In the genomic region with DNA sequence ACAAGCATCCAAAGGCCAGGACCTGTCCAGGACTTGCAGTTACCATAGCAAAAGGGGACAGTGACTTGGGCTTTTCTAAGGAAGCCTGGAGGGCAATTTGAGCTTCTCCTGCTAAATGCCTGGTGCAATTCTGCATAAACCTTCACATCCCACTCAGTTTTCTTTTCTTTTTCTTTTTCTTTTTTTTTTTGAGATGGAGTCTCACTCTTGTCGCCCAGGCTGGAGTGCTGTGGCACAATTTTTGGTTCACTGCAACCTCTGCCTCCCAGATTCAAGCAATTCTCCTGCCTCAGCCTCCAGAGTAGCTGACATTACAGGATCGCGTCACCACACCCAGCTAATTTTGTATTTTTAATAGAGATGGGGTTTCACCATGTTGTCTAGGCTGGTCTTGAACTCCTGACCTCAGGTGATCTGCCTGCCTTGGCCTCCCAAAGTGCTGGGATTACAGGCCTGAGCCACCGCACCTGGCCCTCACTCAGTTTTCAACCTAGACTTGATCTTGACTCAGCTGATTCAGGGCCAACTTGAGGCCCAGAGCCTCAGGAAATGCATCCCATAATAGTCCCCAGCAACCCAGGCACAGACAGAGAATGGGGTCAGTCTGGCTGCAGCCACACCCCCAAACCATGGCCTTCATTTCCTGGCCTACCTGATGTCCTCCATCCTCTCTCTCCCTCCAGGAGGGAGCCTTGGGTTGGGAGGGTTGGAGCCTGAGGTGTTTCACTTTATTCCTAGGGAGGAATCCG, we compare ENCODE assay signal across 11 cellular contexts. TPM values are rescaled to one million over a fixed set of nuclear protein-coding genes. Genes with fewer than 3 reads are reported as not detected.
A peak's percentile ranks its signal among the peaks of the same experiment; 100 is the strongest.
DNase-seq lines count a peak whose midpoint lies in the region; ATAC-seq and TF ChIP-seq lines count a peak whose summit lies in the region.
"Not testable (repeated sequence)": the region's sequence is repeated elsewhere in the genome, so short reads cannot be mapped to it uniquely, and the experiment has no call there.
"Had no signal": no experiment of that assay in that cellular context is flagged by ENCODE, and none has a peak within 500 bp of the region (broad histone marks: within the 10 kb centered on the region; RNA-seq: fewer than 3 reads in every experiment).

No MANE protein-coding gene starts in this region.

- not testable (repeated sequence) for H3K9ac ChIP-seq in SK-N-SH; colonic mucosa (ENCODE audit: low read depth in 2 of 2, low read length in 2 of 2)

- not testable (repeated sequence) for TF ChIP-seq EP300 in SK-N-SH (IDR thresholded peaks at IDR 0.05; ENCODE audit: borderline replicate concordance in 1 of 2, low read depth in 1 of 2, low read length in 1 of 2)

- H3K9me3 ChIP-seq in CD4-positive, alpha-beta T cell (ENCODE audit: control insufficient read depth, low read length); SK-N-SH; colonic mucosa; heart right ventricle; muscle layer of duodenum (ENCODE audit: control insufficient read depth in 1 of 2, low read length in 2 of 2): not testable (repeated sequence)

- intact Hi-C loops in CD4-positive, alpha-beta T cell (cut with DNase I, micrococcal nuclease); colonic mucosa (cut with DNase I); heart right ventricle (cut with DNase I): not testable (repeated sequence)

- not testable (repeated sequence) for DNase-seq in CD4-positive, alpha-beta T cell; activated T-cell treated with anti-CD3 and anti-CD28 coated beads, Interleukin-2, amount 50 U/mL, for 72 hours; heart right ventricle; stimulated activated effector memory CD8-positive, alpha-beta T cell treated with anti-CD3 and anti-CD28 coated beads, Interleukin-12 subunit alpha, Interleukin-12 subunit beta, amount 100 ng/mL, for 72 hours (ENCODE audit: low spot score in 2 of 2)
- DNase-seq in SK-N-SH (peak; percentile 26), colonic mucosa (peak; percentile 16)

- 94% methylated on average over 5 of the region's 5 CpGs for WGBS in SK-N-SH (ENCODE audit: low lambda C conversion rate)
- WGBS in heart right ventricle, 2 donors = 75 to 82% methylated on average over 5 of the region's 5 CpGs

- POLR2A ChIA-PET in CD4-positive, alpha-beta T cell (lab: Charles Lee) = interaction anchor here (2.5 to 4.0 kb wide), 2 partner anchors 10 to 12 kb away, joined by 12 to 31 read pairs; a partner anchor contains a TSS
- POLR2A ChIA-PET in SK-N-SH (lab: Yijun Ruan, JAX) = not testable (repeated sequence)

- not testable (repeated sequence) for ATAC-seq in CD4-positive, alpha-beta T cell (ENCODE audit: poor library complexity); activated T-cell treated with anti-CD3 and anti-CD28 coated beads, Interleukin-2, amount 50 U/mL, for 72 hours (replicated peaks in 1 of 2); stimulated activated effector memory CD8-positive, alpha-beta T cell treated with anti-CD3 and anti-CD28 coated beads, Interleukin-12 subunit alpha, Interleukin-12 subunit beta, amount 100 ng/mL, for 72 hours
- ATAC-seq in heart right ventricle = peak in 5 of 8 donors; percentile 23 to 54 (median 41)

- not testable (repeated sequence) for H3F3A ChIP-seq in SK-N-SH (replicated peaks; ENCODE audit: insufficient read depth)

- peak overlapping the region; percentile 17 for H3K27ac ChIP-seq in CD4-positive, alpha-beta T cell (ENCODE audit: low read depth, low read length)
- H3K27ac ChIP-seq in SK-N-SH (ENCODE audit: low read depth in 2 of 2, low read length in 1 of 2) (peak overlapping the region in 1 of 2 experiments; percentile 3; a peak in 1 of 4 replicates), heart right ventricle (peak overlapping the region; percentile 47 to 90 (median 74)), muscle layer of duodenum (ENCODE audit: low read length) (peak overlapping the region; percentile 51)
- not testable (repeated sequence) for H3K27ac ChIP-seq in colonic mucosa

- CTCF ChIA-PET in CD4-positive, alpha-beta T cell (lab: Charles Lee) = interaction anchor here (1.2 to 2.6 kb wide), 3 partner anchors 9 to 18 kb away, joined by 4 to 11 read pairs (median 4); no protein-coding TSS in a partner anchor
- CTCF ChIA-PET in SK-N-SH (lab: Yijun Ruan, JAX) = interaction anchor here (0.6 to 4.6 kb wide), 14 partner anchors 10 to 412 kb away, joined by 3 to 32 read pairs (median 4); a partner anchor contains a TSS

- H3K27ac Mint-ChIP-seq in CD4-positive, alpha-beta T cell = peak overlapping the region; percentile 83
- H3K27ac Mint-ChIP-seq in activated T-cell treated with anti-CD3 and anti-CD28 coated beads, Interleukin-2, amount 50 U/mL, for 72 hours = peak overlapping the region; percentile 54
- H3K27ac Mint-ChIP-seq in stimulated activated effector memory CD8-positive, alpha-beta T cell treated with anti-CD3 and anti-CD28 coated beads, Interleukin-12 subunit alpha, Interleukin-12 subunit beta, amount 100 ng/mL, for 72 hours = peak overlapping the region; percentile 61

- not testable (repeated sequence) for H3K9me3 Mint-ChIP-seq in CD4-positive, alpha-beta T cell; activated T-cell treated with anti-CD3 and anti-CD28 coated beads, Interleukin-2, amount 50 U/mL, for 72 hours; stimulated activated effector memory CD8-positive, alpha-beta T cell treated with anti-CD3 and anti-CD28 coated beads, Interleukin-12 subunit alpha, Interleukin-12 subunit beta, amount 100 ng/mL, for 72 hours

- H4K20me1 ChIP-seq in SK-N-SH (ENCODE audit: insufficient read depth) = not testable (repeated sequence)

- H3K36me3 Mint-ChIP-seq in CD4-positive, alpha-beta T cell (ENCODE audit: low read depth) = peaks cover 91% of the 10 kb centered on the region
- H3K36me3 Mint-ChIP-seq in activated T-cell treated with anti-CD3 and anti-CD28 coated beads, Interleukin-2, amount 50 U/mL, for 72 hours (ENCODE audit: insufficient read depth in 2 of 2) = not testable (repeated sequence)
- peaks cover 55% of the 10 kb centered on the region for H3K36me3 Mint-ChIP-seq in stimulated activated effector memory CD8-positive, alpha-beta T cell treated with anti-CD3 and anti-CD28 coated beads, Interleukin-12 subunit alpha, Interleukin-12 subunit beta, amount 100 ng/mL, for 72 hours

- not testable (repeated sequence) for H3K27me3 ChIP-seq in CD4-positive, alpha-beta T cell (ENCODE audit: control insufficient read depth, insufficient read depth, low read length); SK-N-SH (ENCODE audit: insufficient read depth); colonic mucosa; heart right ventricle; muscle layer of duodenum (ENCODE audit: low read depth, low read length)

- H2AFZ ChIP-seq in SK-N-SH (ENCODE audit: low read depth) = not testable (repeated sequence)

- not testable (repeated sequence) for H3K79me2 ChIP-seq in SK-N-SH (ENCODE audit: insufficient read depth)

- peaks cover 0 to 22% of the 10 kb centered on the region in 2 experiments; a peak in 1 of 4 replicates for H3K4me1 ChIP-seq in SK-N-SH (ENCODE audit: control insufficient read depth in 1 of 2, insufficient read depth in 2 of 2, low read depth in 1 of 2, low read length in 1 of 2)
- H3K4me1 ChIP-seq in colonic mucosa = not testable (repeated sequence)
- peaks cover 2 to 71% (median 51%) of the 10 kb centered on the region in 9 donors for H3K4me1 ChIP-seq in heart right ventricle
- peaks cover 7 to 17% of the 10 kb centered on the region in 2 donors for H3K4me1 ChIP-seq in muscle layer of duodenum (ENCODE audit: control insufficient read depth in 1 of 2, insufficient read depth in 2 of 2, low read length in 2 of 2)

- H3K4me2 ChIP-seq in SK-N-SH = not testable (repeated sequence)

- TF ChIP-seq CTCF in CD4-positive, alpha-beta T cell (IDR thresholded peaks at IDR 0.05); SK-N-SH (IDR thresholded peaks at IDR 0.05); colonic mucosa (IDR thresholded peaks at IDR 0.05); heart right ventricle (IDR thresholded peaks at IDR 0.05): not testable (repeated sequence)

- H3K9me2 ChIP-seq in SK-N-SH = not testable (repeated sequence)

- not testable (repeated sequence) for H3K27me3 Mint-ChIP-seq in CD4-positive, alpha-beta T cell; activated T-cell treated with anti-CD3 and anti-CD28 coated beads, Interleukin-2, amount 50 U/mL, for 72 hours (ENCODE audit: low read depth)

- H3K4me3 ChIP-seq in SK-N-SH (ENCODE audit: low read depth in 2 of 2, low read length in 1 of 2); colonic mucosa; muscle layer of duodenum (ENCODE audit: low read depth in 1 of 2, low read length in 2 of 2): not testable (repeated sequence)
- H3K4me3 ChIP-seq in heart right ventricle = peak overlapping the region in 2 of 10 donors; percentile 12 to 47

- peaks cover 61% of the 10 kb centered on the region for H3K4me1 Mint-ChIP-seq in CD4-positive, alpha-beta T cell (ENCODE audit: low read depth)
- H3K4me1 Mint-ChIP-seq in activated T-cell treated with anti-CD3 and anti-CD28 coated beads, Interleukin-2, amount 50 U/mL, for 72 hours (ENCODE audit: low read depth) = peaks cover 39% of the 10 kb centered on the region
- peaks cover 53% of the 10 kb centered on the region for H3K4me1 Mint-ChIP-seq in stimulated activated effector memory CD8-positive, alpha-beta T cell treated with anti-CD3 and anti-CD28 coated beads, Interleukin-12 subunit alpha, Interleukin-12 subunit beta, amount 100 ng/mL, for 72 hours

- H3K36me3 ChIP-seq in SK-N-SH (replicated peaks in 1 of 2; ENCODE audit: control insufficient read depth in 1 of 2, insufficient read depth in 2 of 2, low read length in 1 of 2); colonic mucosa; muscle layer of duodenum (ENCODE audit: control insufficient read depth in 1 of 2, insufficient read depth in 2 of 2, low read length in 2 of 2): not testable (repeated sequence)
- peaks cover 0 to 43% (median 0%) of the 10 kb centered on the region in 9 donors for H3K36me3 ChIP-seq in heart right ventricle

- TF ChIP-seq RAD21 in SK-N-SH (IDR thresholded peaks at IDR 0.05; ENCODE audit: low read length) = not testable (repeated sequence)

- not testable (repeated sequence) for H3K4me3 Mint-ChIP-seq in CD4-positive, alpha-beta T cell; activated T-cell treated with anti-CD3 and anti-CD28 coated beads, Interleukin-2, amount 50 U/mL, for 72 hours; stimulated activated effector memory CD8-positive, alpha-beta T cell treated with anti-CD3 and anti-CD28 coated beads, Interleukin-12 subunit alpha, Interleukin-12 subunit beta, amount 100 ng/mL, for 72 hours

RNA-seq across cellular contexts. Expression of a gene that starts 9.1 kb away (rescaled TPM):
- total RNA-seq in CD4-positive, alpha-beta T cell = under 1 TPM; 0.56 to 0.71 TPM
- polyA plus RNA-seq in SK-N-SH (2012; rRNA removed) (2.5 and 2.7 TPM in 2 replicates), heart right ventricle (under 1 TPM; 0.29 to 0.66 TPM)
- 1.2 and 2.0 TPM in 2 replicates for polyA plus RNA-seq in SK-N-SH (2012; cell fraction: cytosol; rRNA removed)
- 9.8 and 10.5 TPM in 2 replicates for polyA plus RNA-seq in SK-N-SH (2012; cell fraction: nucleus; rRNA removed)
- 1 to 10 TPM in 1 of 2 donors, under 1 TPM in 1; 0.96 to 1.1 TPM for total RNA-seq in activated T-cell treated with anti-CD3 and anti-CD28 coated beads, Interleukin-2, amount 50 U/mL, for 72 hours
- total RNA-seq in colonic mucosa (under 1 TPM in 1 of 2 donors, not detected in 1; 0.16 TPM), heart right ventricle (under 1 TPM in 6 of 10 donors, not detected in 4; 0.21 to 0.44 (median 0.29) TPM)
- total RNA-seq: osteocyte had no signal

RNA-seq across cellular contexts. Expression of a gene that starts 13.2 kb away (rescaled TPM):
- total RNA-seq in CD4-positive, alpha-beta T cell = 10 to 100 TPM; 50.6 to 54.7 TPM
- polyA plus RNA-seq in SK-N-SH (2012; rRNA removed) = 0.08 TPM in 1 of 2 replicates, not detected in the other
- polyA plus RNA-seq in SK-N-SH (2012; cell fraction: cytosol; rRNA removed) = 0.08 and 0.14 TPM in 2 replicates
- polyA plus RNA-seq in SK-N-SH (2012; cell fraction: nucleus; rRNA removed) = 0.23 TPM in 1 of 2 replicates, not detected in the other
- 10 to 100 TPM; 49.9 to 55.7 TPM for total RNA-seq in activated T-cell treated with anti-CD3 and anti-CD28 coated beads, Interleukin-2, amount 50 U/mL, for 72 hours
- 1 to 10 TPM; 9.2 to 9.5 TPM for total RNA-seq in colonic mucosa
- 10 to 100 TPM; 25.2 to 70.2 (median 32.4) TPM for total RNA-seq in heart right ventricle
- polyA plus RNA-seq in heart right ventricle = 100 to 1,000 TPM in 1 of 2 donors, 10 to 100 TPM in 1; 83.9 to 117 TPM
- total RNA-seq: osteocyte had no signal

RNA-seq across cellular contexts. Expression of a gene that starts 34.5 kb away (rescaled TPM):
- under 1 TPM in 1 of 2 experiments, not detected in 1; 0.03 TPM for total RNA-seq in CD4-positive, alpha-beta T cell
- polyA plus RNA-seq in SK-N-SH (2012; rRNA removed) (not detected in 2 replicates), heart right ventricle (1 to 10 TPM in 1 of 2 donors, under 1 TPM in 1; 0.33 to 2.9 TPM)
- under 0.01 TPM in 1 of 2 replicates, not detected in the other for polyA plus RNA-seq in SK-N-SH (2012; cell fraction: cytosol; rRNA removed)
- not detected in 2 replicates for polyA plus RNA-seq in SK-N-SH (2012; cell fraction: nucleus; rRNA removed)
- total RNA-seq in activated T-cell treated with anti-CD3 and anti-CD28 coated beads, Interleukin-2, amount 50 U/mL, for 72 hours = 1 to 10 TPM in 1 of 2 donors, under 1 TPM in 1; 0.93 to 1.0 TPM
- total RNA-seq in colonic mucosa (under 1 TPM; 0.07 to 0.27 TPM), heart right ventricle (1 to 10 TPM in 1 of 10 donors, under 1 TPM in 9; 0.19 to 2.4 (median 0.53) TPM)
- total RNA-seq: glomerular endothelial cell, HT1080, osteocyte had no signal
- polyA plus RNA-seq: fibroblast of lung had no signal
